Comparison of ENCODE assay signal across 21 cellular contexts in the genomic region with DNA sequence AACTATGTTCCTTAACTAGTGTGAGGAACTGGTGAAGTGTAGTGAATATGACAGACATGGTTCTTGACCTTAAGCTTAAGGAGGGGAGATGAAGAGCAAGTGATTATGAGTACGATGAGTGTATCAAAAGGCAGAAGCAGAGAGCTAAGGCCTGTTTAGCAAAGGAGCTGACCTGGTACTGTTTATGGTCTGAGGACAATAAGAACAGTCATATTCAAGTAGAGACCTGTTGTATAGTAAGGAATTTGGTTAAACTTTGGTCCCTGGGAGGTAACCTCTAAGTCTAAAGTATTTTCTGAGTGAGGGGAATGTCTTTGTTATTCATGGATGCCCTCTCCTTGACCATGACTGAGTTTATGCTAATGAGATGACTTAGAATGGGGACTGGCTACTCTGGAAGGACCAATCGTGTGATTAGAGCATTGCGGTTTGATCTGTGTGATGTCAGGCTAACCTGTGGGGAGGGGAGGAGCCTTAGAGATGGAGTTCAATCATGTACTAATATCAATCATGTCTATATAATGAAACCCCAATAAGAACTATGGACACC.
"Had no signal": no experiment of that assay in that cellular context is flagged by ENCODE, and none has a peak within 500 bp of the region (broad histone marks: within the 10 kb centered on the region; RNA-seq: fewer than 3 reads in every experiment).

No MANE protein-coding gene starts in this region.

- H3K36me3 ChIP-seq: cardiac muscle cell, right lobe of liver, tibial artery, WERI-Rb-1 had no signal

- H3K4me3 ChIP-seq: cardiac muscle cell, right lobe of liver, skin epidermis, tibial artery had no signal

- DNase-seq: activated CD4-positive, alpha-beta T cell treated with anti-CD3 and anti-CD28 coated beads for 1 hour; activated CD8-positive, alpha-beta memory T cell treated with anti-CD3 and anti-CD28 coated beads, Interleukin-2, amount 50 U/mL, for 48 hours; activated effector memory CD4-positive, alpha-beta T cell treated with Interleukin-2 at 50 U/mL for 16 hours; activated naive CD4-positive, alpha-beta T cell treated with anti-CD3 and anti-CD28 coated beads for 36 hours; activated naive CD8-positive, alpha-beta T cell treated with anti-CD3 and anti-CD28 coated beads, Interleukin-2, amount 10 ng/mL, durations not matched to agents 7 days and 5 days; activated T-cell treated with anti-CD3 and anti-CD28 coated beads, Interleukin-2, amount 50 U/mL, for 4 hours; amniotic stem cell; erythroblast; left cardiac atrium; naive B cell; nucleus accumbens; right lobe of liver; stimulated activated CD4-positive, alpha-beta T cell treated with anti-CD3 and anti-CD28 coated beads, Interleukin-1b, Interleukin-23, amount 100 ng/mL, for 48 hours; stimulated activated naive CD8-positive, alpha-beta T cell treated with anti-CD3 and anti-CD28 coated beads, Interleukin-15, amount 100 ng/mL, for 72 hours; T-cell; tibial artery; WERI-Rb-1 had no signal

- ATAC-seq: activated T-cell treated with anti-CD3 and anti-CD28 coated beads, Interleukin-2, amount 50 U/mL, for 4 hours; foreskin keratinocyte; left cardiac atrium; right lobe of liver; stimulated activated naive CD8-positive, alpha-beta T cell treated with anti-CD3 and anti-CD28 coated beads, Interleukin-15, amount 100 ng/mL, for 72 hours; T-cell had no signal

- H3K9me3 ChIP-seq: right lobe of liver, tibial artery had no signal

- H3K4me1 ChIP-seq: foreskin keratinocyte, parathyroid adenoma, right lobe of liver, tibial artery had no signal

- H3K27me3 ChIP-seq: cardiac muscle cell, right lobe of liver, tibial artery had no signal

- H3K27ac ChIP-seq: cardiac muscle cell, foreskin keratinocyte, parathyroid adenoma, right lobe of liver, skin epidermis, tibial artery, WERI-Rb-1 had no signal
